15 cellular contexts compared by ENCODE assay signal in the genomic region with DNA sequence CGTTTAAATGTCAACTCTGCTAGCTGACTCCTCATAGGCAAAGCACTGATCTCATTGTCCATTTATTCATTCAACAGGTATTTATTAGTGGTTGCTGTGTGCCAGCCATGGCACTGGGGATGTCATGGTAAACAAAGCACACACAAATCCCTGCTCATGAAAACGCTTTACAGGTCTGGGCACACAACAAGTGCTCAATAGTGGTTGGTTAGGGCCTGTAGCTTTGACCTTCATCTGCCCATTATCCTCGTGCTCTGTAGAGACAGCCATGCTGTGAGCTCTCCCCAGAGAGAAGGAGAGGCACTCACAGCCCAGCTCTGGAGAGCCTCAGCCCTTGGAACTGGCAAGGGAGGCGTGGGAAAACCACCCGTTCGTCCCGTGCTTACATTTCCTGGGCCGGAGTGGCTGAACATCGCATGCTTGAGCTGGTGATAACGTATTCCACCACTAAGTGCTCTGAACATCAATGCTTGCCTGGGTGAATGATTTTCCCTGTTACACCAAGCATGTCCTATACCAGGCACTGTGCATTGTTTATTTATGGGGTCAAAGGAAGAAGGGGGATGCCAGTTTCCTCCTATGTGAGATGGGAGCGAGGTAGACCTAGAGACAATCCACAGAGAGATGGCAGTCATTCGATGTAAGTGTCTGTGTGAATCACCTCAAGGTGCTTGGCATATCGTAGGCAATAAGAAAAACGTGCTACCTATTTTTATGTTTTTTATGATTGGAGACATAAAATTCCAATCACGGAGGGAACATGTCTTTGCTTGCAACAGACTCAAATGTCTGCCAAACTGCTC.
"Had no signal": no experiment of that assay in that cellular context is flagged by ENCODE, and none has a peak within 500 bp of the region (broad histone marks: within the 10 kb centered on the region; RNA-seq: fewer than 3 reads in every experiment).

No MANE protein-coding gene starts in this region.

- H3K4me1 ChIP-seq: gastroesophageal sphincter, tibial artery had no signal

- H3K27me3 ChIP-seq: ovary had no signal

- ATAC-seq: activated T-cell treated with anti-CD3 and anti-CD28 coated beads, Interleukin-2, amount 50 U/mL, for 72 hours; gastroesophageal sphincter had no signal

- DNase-seq: activated CD4-positive, alpha-beta memory T cell treated with anti-CD3 and anti-CD28 coated beads, Interleukin-2, amount 10 ng/mL, durations not matched to agents 7 days and 5 days; activated CD8-positive, alpha-beta memory T cell treated with anti-CD3 and anti-CD28 coated beads, Interleukin-2, amount 50 U/mL, for 4 hours; activated naive CD4-positive, alpha-beta T cell; activated T-cell treated with anti-CD3 and anti-CD28 coated beads, Interleukin-2, amount 50 U/mL, for 72 hours; central memory CD4-positive, alpha-beta T cell; effector CD4-positive, alpha-beta T cell; ovary; T-helper 1 cell had no signal

- H3K9me3 ChIP-seq: ovary, tibial artery had no signal

- H3K36me3 ChIP-seq: gastroesophageal sphincter, ovary, tibial artery had no signal

- H3K27ac ChIP-seq: coronary artery, gastroesophageal sphincter, ovary, SK-N-MC, tibial artery, VCaP had no signal

- H3K4me3 ChIP-seq: coronary artery, gastroesophageal sphincter, lung, ovary, SK-N-MC, tibial artery had no signal

- FAIRE-seq: endothelial cell of umbilical vein had no signal
